24 cellular contexts compared by ENCODE assay signal in the genomic region with DNA sequence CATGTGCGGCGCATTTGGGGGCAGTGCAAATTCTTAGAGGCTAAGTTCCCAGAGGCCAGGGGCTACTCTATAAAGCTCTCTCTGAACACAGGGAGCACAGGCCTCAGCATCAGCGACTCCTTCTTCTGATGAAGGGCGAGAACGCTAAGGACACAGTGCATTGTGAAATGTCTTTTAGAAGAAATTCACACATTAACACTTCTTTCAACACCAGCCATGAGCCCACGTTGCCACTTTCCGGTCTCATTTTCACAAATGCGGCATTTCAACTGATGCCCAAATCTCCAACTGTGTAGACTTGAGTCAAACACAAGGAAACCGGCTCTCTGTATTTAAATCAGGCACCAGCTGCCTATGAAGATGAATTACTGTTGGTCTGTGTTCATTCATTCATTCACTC.
"Had no signal": no experiment of that assay in that cellular context is flagged by ENCODE, and none has a peak within 500 bp of the region (broad histone marks: within the 10 kb centered on the region; RNA-seq: fewer than 3 reads in every experiment).

No MANE protein-coding gene starts in this region.

- H3K4me3 ChIP-seq: cardiac muscle cell had no signal

- H3K27ac Mint-ChIP-seq: activated CD4-positive, alpha-beta memory T cell treated with anti-CD3 and anti-CD28 coated beads, Interleukin-2, amount 10 ng/mL, durations not matched to agents 7 days and 5 days; activated CD4-positive, alpha-beta T cell treated with anti-CD3 and anti-CD28 coated beads for 36 hours; activated naive CD4-positive, alpha-beta T cell treated with anti-CD3 and anti-CD28 coated beads for 36 hours; activated naive CD8-positive, alpha-beta T cell; activated T-helper 17 cell treated with anti-CD3 and anti-CD28 coated beads, Interleukin-2, amount 50 U/mL, for 72 hours; T-helper 17 cell had no signal

- H3K27me3 ChIP-seq: brain microvascular endothelial cell, cardiac muscle cell had no signal

- H3K4me3 Mint-ChIP-seq: activated CD4-positive, alpha-beta memory T cell treated with anti-CD3 and anti-CD28 coated beads, Interleukin-2, amount 10 ng/mL, durations not matched to agents 7 days and 5 days; activated CD4-positive, alpha-beta T cell treated with anti-CD3 and anti-CD28 coated beads for 36 hours; activated naive CD4-positive, alpha-beta T cell treated with anti-CD3 and anti-CD28 coated beads for 36 hours; activated naive CD8-positive, alpha-beta T cell; activated T-helper 17 cell treated with anti-CD3 and anti-CD28 coated beads, Interleukin-2, amount 50 U/mL, for 72 hours; T-helper 17 cell had no signal

- ATAC-seq: activated CD4-positive, alpha-beta T cell treated with anti-CD3 and anti-CD28 coated beads for 36 hours; activated T-helper 17 cell treated with anti-CD3 and anti-CD28 coated beads, Interleukin-2, amount 50 U/mL, for 72 hours; T-helper 17 cell had no signal

- H3K27me3 Mint-ChIP-seq: activated CD4-positive, alpha-beta memory T cell treated with anti-CD3 and anti-CD28 coated beads, Interleukin-2, amount 10 ng/mL, durations not matched to agents 7 days and 5 days; activated CD4-positive, alpha-beta T cell treated with anti-CD3 and anti-CD28 coated beads for 36 hours; activated naive CD8-positive, alpha-beta T cell; activated T-helper 17 cell treated with anti-CD3 and anti-CD28 coated beads, Interleukin-2, amount 50 U/mL, for 72 hours; T-helper 17 cell had no signal

- H3K4me1 Mint-ChIP-seq: activated CD4-positive, alpha-beta memory T cell treated with anti-CD3 and anti-CD28 coated beads, Interleukin-2, amount 10 ng/mL, durations not matched to agents 7 days and 5 days had no signal

- DNase-seq: activated CD4-positive, alpha-beta memory T cell treated with anti-CD3 and anti-CD28 coated beads, Interleukin-2, amount 10 ng/mL, durations not matched to agents 7 days and 5 days; activated CD4-positive, alpha-beta T cell treated with anti-CD3 and anti-CD28 coated beads for 36 hours; activated CD4-positive, alpha-beta T cell treated with anti-CD3 and anti-CD28 coated beads, Interleukin-2, amount 50 U/mL, for 1 hour; activated gamma-delta T cell; activated naive CD4-positive, alpha-beta T cell treated with anti-CD3 and anti-CD28 coated beads for 36 hours; activated T-cell treated with anti-CD3 and anti-CD28 coated beads for 4 hours; activated T-cell treated with anti-CD3 and anti-CD28 coated beads, Interleukin-2, amount 50 U/mL, for 48 hours; amygdala; brain microvascular endothelial cell; KBM-7; NCI-H1048; NCI-H2029; NCI-H2107; NCI-H2171 treated with DMSO at 0.1 percent for 48 hours; NCI-H345; NCI-H510A; NCI-H526 treated with DMSO at 0.1 percent for 48 hours; NCI-H82; SIG-M5; T-helper 17 cell; T1000 had no signal

- H3K9me3 Mint-ChIP-seq: activated CD4-positive, alpha-beta memory T cell treated with anti-CD3 and anti-CD28 coated beads, Interleukin-2, amount 10 ng/mL, durations not matched to agents 7 days and 5 days; activated T-helper 17 cell treated with anti-CD3 and anti-CD28 coated beads, Interleukin-2, amount 50 U/mL, for 72 hours had no signal

- H3K27ac ChIP-seq: brain microvascular endothelial cell, cardiac muscle cell had no signal

- H3K36me3 ChIP-seq: brain microvascular endothelial cell, cardiac muscle cell had no signal
